Comparison of ENCODE assay signal across 24 cellular contexts in genomic region chr4:46850026-46850425, GRCh38. TPM values are rescaled to one million over a fixed set of nuclear protein-coding genes. Genes with fewer than 3 reads are reported as not detected.
DNase-seq lines count a peak whose midpoint lies in the region; FAIRE-seq and TF ChIP-seq lines count a peak whose summit lies in the region.
"Had no signal": no experiment of that assay in that cellular context is flagged by ENCODE, and none has a peak within 500 bp of the region (broad histone marks: within the 10 kb centered on the region; RNA-seq: fewer than 3 reads in every experiment).

No MANE protein-coding gene starts in this region.

- no peaks in the 10 kb centered on the region for H4K20me1 ChIP-seq in Karpas-422 (ENCODE audit: insufficient read depth, low read depth, low read length)

- no peaks in the 10 kb centered on the region for H3K9me3 ChIP-seq in Karpas-422 (ENCODE audit: low read length)
- H3K9me3 ChIP-seq in kidney (ENCODE audit: control insufficient read depth in 1 of 2, low read length in 2 of 2) = no peaks in the 10 kb centered on the region
- H3K9me3 ChIP-seq: BE2C had no signal

- no peaks in the 10 kb centered on the region for H3K27me3 ChIP-seq in Karpas-422 (ENCODE audit: low read length)
- H3K27me3 ChIP-seq: BE2C had no signal

- H3K27me3 Mint-ChIP-seq in progenitor cell of endocrine pancreas = peaks cover 9% of the 10 kb centered on the region
- H3K27me3 Mint-ChIP-seq: IgD-negative memory B cell had no signal

- peak; percentile 4 for DNase-seq in Karpas-422
- DNase-seq in kidney = no peak
- DNase-seq in activated CD4-positive, CD25-positive, alpha-beta regulatory T cell treated with anti-CD3 and anti-CD28 coated beads, Interleukin-2, amount 50 U/mL, for 72 hours = no peak
- no peak for DNase-seq in activated naive CD4-positive, alpha-beta T cell (lab: John Stamatoyannopoulos, UW)
- no peak for DNase-seq in progenitor cell of endocrine pancreas (ENCODE audit: low spot score, unreplicated experiment)
- DNase-seq: ACHN; BE2C; C1 segment of cervical spinal cord; CD4-positive, CD25-positive, alpha-beta regulatory T cell; CD8-positive, alpha-beta memory T cell; COR-L47; DMS 273 treated with DMSO at 0.1 percent for 48 hours; DMS53; DND-41; EL; HFFc6 had no signal

- FAIRE-seq in colon (lab: Jason Lieb, UNC) (peak; percentile 72), kidney (lab: Jason Lieb, UNC) (peak; percentile 98)
- FAIRE-seq: GM12891, GM19239, H54, HepG2 had no signal

- H3K27ac ChIP-seq in Karpas-422 (ENCODE audit: low read length) = no peak overlapping the region
- no peak overlapping the region for H3K27ac ChIP-seq in kidney (ENCODE audit: low read depth in 2 of 2, low read length in 2 of 2)

- H3K4me1 ChIP-seq in Karpas-422 (ENCODE audit: low read length) (no peaks in the 10 kb centered on the region), kidney (ENCODE audit: control insufficient read depth in 1 of 2, insufficient read depth in 1 of 2, low read depth in 1 of 2, low read length in 2 of 2) (no peaks in the 10 kb centered on the region)

- H3K4me3 ChIP-seq in Karpas-422 (ENCODE audit: low read length) = no peak overlapping the region
- H3K4me3 ChIP-seq in kidney (ENCODE audit: low read length in 2 of 2) = no peak overlapping the region
- H3K4me3 ChIP-seq: GM23338 had no signal

- H2AFZ ChIP-seq in Karpas-422 (ENCODE audit: low read length) = no peak overlapping the region
- H2AFZ ChIP-seq: GM23338 had no signal

- intact Hi-C loops in kidney (cut with DNase I) = no loop called here

- TF ChIP-seq CTCF in kidney (IDR thresholded peaks at IDR 0.05; ENCODE audit: borderline replicate concordance, extremely low read depth, insufficient read depth) (no peak), progenitor cell of endocrine pancreas (IDR thresholded peaks at IDR 0.05; ENCODE audit: unreplicated experiment) (no peak)

- H3K4me3 Mint-ChIP-seq in progenitor cell of endocrine pancreas (ENCODE audit: low read depth) = no peak overlapping the region
- H3K4me3 Mint-ChIP-seq: CD4-positive, CD25-positive, alpha-beta regulatory T cell; CD8-positive, alpha-beta memory T cell; GM23338; HFFc6; IgD-negative memory B cell had no signal

- no peak overlapping the region for H3K4me2 ChIP-seq in Karpas-422 (ENCODE audit: low read depth, low read length, poor library complexity, severe bottlenecking)
- H3K4me2 ChIP-seq: GM23338 had no signal

- no peaks in the 10 kb centered on the region for H3K9me2 ChIP-seq in Karpas-422 (replicated peaks; ENCODE audit: insufficient read depth, low read length)

- H3K9ac ChIP-seq in Karpas-422 (ENCODE audit: low read length) (no peak overlapping the region), kidney (ENCODE audit: low read length in 2 of 2) (no peak overlapping the region)

- no peaks in the 10 kb centered on the region for H3K9me3 Mint-ChIP-seq in progenitor cell of endocrine pancreas (ENCODE audit: low read depth)
- H3K9me3 Mint-ChIP-seq: CD4-positive, CD25-positive, alpha-beta regulatory T cell; CD8-positive, alpha-beta memory T cell; HFFc6; IgD-negative memory B cell had no signal

- H3K36me3 ChIP-seq in Karpas-422 (ENCODE audit: insufficient read depth, low read length) = no peaks in the 10 kb centered on the region
- H3K36me3 ChIP-seq in kidney (ENCODE audit: control insufficient read depth in 1 of 2, insufficient read depth in 2 of 2, low read length in 2 of 2) = no peaks in the 10 kb centered on the region
- H3K36me3 ChIP-seq: BE2C had no signal

- H3K79me2 ChIP-seq in Karpas-422 (ENCODE audit: low read length) = no peaks in the 10 kb centered on the region

- peaks cover 9% of the 10 kb centered on the region for H3K4me1 Mint-ChIP-seq in progenitor cell of endocrine pancreas (ENCODE audit: low read depth)
- H3K4me1 Mint-ChIP-seq: CD4-positive, CD25-positive, alpha-beta regulatory T cell; CD8-positive, alpha-beta memory T cell; GM23338; IgD-negative memory B cell had no signal

- no peak overlapping the region for H3K27ac Mint-ChIP-seq in progenitor cell of endocrine pancreas
- H3K27ac Mint-ChIP-seq: CD4-positive, CD25-positive, alpha-beta regulatory T cell; CD8-positive, alpha-beta memory T cell; GM23338; HFFc6; IgD-negative memory B cell had no signal

- no peaks in the 10 kb centered on the region for H3K36me3 Mint-ChIP-seq in progenitor cell of endocrine pancreas (ENCODE audit: insufficient read depth)
- H3K36me3 Mint-ChIP-seq: CD4-positive, CD25-positive, alpha-beta regulatory T cell; CD8-positive, alpha-beta memory T cell; IgD-negative memory B cell had no signal

RNA-seq across cellular contexts. Expression of gene COX7B2, which starts 59.0 kb away (rescaled TPM):
- not detected in 2 replicates for total RNA-seq in Karpas-422 (2014; rRNA removed; shearing (Covaris generic); ENCODE audit: low replicate concordance)
- total RNA-seq in kidney (not detected), progenitor cell of endocrine pancreas (not detected in 2 replicates)
- not detected for polyA plus RNA-seq in kidney (ENCODE audit: insufficient read depth, low read depth, low replicate concordance)
- total RNA-seq: CD4-positive, CD25-positive, alpha-beta regulatory T cell; CD8-positive, alpha-beta memory T cell; G401; GM23338; HepG2; HFFc6 had no signal
- polyA plus RNA-seq: CD4-positive, CD25-positive, alpha-beta regulatory T cell; CD8-positive, alpha-beta memory T cell; GM23338; HepG2; IgD-negative memory B cell had no signal
